ENCODE assay signal across 8 cellular contexts in the genomic region with DNA sequence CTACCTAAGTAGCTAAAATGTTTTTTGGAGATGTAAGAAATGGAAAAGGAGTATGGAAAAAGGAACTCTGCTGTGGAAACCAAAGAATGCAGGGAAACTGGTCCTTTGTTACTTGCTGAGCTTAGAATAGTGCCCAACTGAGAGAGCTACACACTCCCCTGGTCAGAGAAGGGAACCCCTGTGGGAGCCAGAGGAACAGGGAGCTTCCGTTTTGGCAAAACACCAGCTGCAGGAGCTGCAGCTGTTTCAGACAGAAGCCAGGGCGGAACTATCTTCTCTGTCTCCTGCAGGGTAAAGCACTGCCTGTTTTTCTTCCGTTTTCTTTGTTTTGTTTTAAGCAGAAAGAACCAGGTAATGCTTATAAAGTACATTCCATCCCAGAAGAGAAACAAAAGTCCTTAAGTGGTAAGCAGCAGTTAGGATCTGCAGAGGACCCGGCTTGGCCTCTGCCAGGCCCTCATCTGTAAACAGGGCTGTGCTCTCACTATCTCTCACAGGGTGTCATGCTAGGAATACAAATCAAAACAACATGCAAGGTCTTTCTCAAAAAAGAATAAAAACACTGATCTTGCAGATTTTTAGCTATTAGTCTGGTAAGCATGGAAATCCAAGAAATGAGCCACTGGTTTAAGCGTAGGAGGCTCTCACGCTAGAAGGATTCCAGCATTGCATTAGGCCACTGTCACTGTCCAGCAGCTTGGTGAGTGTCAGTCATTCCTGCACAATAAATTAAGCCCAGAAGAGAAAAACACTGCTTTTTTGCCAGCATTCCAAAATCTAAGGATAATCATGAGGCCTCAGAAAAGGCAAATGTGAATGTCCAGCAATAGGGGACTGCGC.
DNase-seq lines count a peak whose midpoint lies in the region; TF ChIP-seq lines count a peak whose summit lies in the region.

No MANE protein-coding gene starts in this region.

- intact Hi-C loops in dendritic cell treated with granulocyte-macrophage colony-stimulating factor and Interleukin-4, amounts not matched to agents 40 ng/mL and 50 ng/mL, for 4 days (cut with micrococcal nuclease): no loop called here

- peaks cover 17% of the 10 kb centered on the region for H3K4me1 Mint-ChIP-seq in dendritic cell treated with granulocyte-macrophage colony-stimulating factor and Interleukin-4, amounts not matched to agents 40 ng/mL and 50 ng/mL, for 4 days (ENCODE audit: low read depth)
- peaks cover 36% of the 10 kb centered on the region for H3K4me1 Mint-ChIP-seq in nephron

- no peaks in the 10 kb centered on the region for H3K27me3 Mint-ChIP-seq in dendritic cell treated with granulocyte-macrophage colony-stimulating factor and Interleukin-4, amounts not matched to agents 40 ng/mL and 50 ng/mL, for 4 days
- H3K27me3 Mint-ChIP-seq in nephron (ENCODE audit: low read depth): no peaks in the 10 kb centered on the region

- H3K27ac Mint-ChIP-seq in dendritic cell treated with granulocyte-macrophage colony-stimulating factor and Interleukin-4, amounts not matched to agents 40 ng/mL and 50 ng/mL, for 4 days: peak overlapping the region; percentile 20
- H3K27ac Mint-ChIP-seq in nephron: peak overlapping the region; percentile 68 to 91 (median 82)

- no peak for TF ChIP-seq CTCF in nephron (IDR thresholded peaks at IDR 0.05; ENCODE audit: unreplicated experiment in 3 of 3)

- DNase-seq in ELF-1 (ENCODE audit: low read depth, low spot score) (peak; percentile 67), NCI-H345 (lab: John Stamatoyannopoulos, UW) (peak; percentile 51), D341Med (ENCODE audit: low spot score) (no peak), NCI-H510A treated with DMSO at 0.1 percent for 48 hours (lab: John Stamatoyannopoulos, UW) (no peak), cerebellar cortex (ENCODE audit: low spot score) (no peak), EL (no peak)

- H3K4me3 Mint-ChIP-seq in dendritic cell treated with granulocyte-macrophage colony-stimulating factor and Interleukin-4, amounts not matched to agents 40 ng/mL and 50 ng/mL, for 4 days: no peak overlapping the region
- H3K4me3 Mint-ChIP-seq in nephron: no peak overlapping the region

- no peaks in the 10 kb centered on the region for H3K36me3 Mint-ChIP-seq in dendritic cell treated with granulocyte-macrophage colony-stimulating factor and Interleukin-4, amounts not matched to agents 40 ng/mL and 50 ng/mL, for 4 days (ENCODE audit: low read depth)
- peaks cover 4% of the 10 kb centered on the region for H3K36me3 Mint-ChIP-seq in nephron (ENCODE audit: low read depth)

- H3K9me3 Mint-ChIP-seq in dendritic cell treated with granulocyte-macrophage colony-stimulating factor and Interleukin-4, amounts not matched to agents 40 ng/mL and 50 ng/mL, for 4 days: no peaks in the 10 kb centered on the region
- peaks cover 8% of the 10 kb centered on the region for H3K9me3 Mint-ChIP-seq in nephron

Comparison
In these comparisons a context has a peak if more than half of its experiments do, and no peak if none do; other contexts are left out.
1. DNase-seq: peak in ELF-1 (single experiment) and NCI-H345 (single experiment); none in D341Med (single experiment), NCI-H510A treated with DMSO at 0.1 percent for 48 hours (single experiment), cerebellar cortex (single experiment) and EL (single experiment).